ENCODE assay signal across 17 cellular contexts in genomic region chr10:11446895-11447294, GRCh38.
"Had no signal": no experiment of that assay in that cellular context is flagged by ENCODE, and none has a peak within 500 bp of the region (broad histone marks: within the 10 kb centered on the region; RNA-seq: fewer than 3 reads in every experiment).

No MANE protein-coding gene starts in this region.

- H3K27me3 ChIP-seq: SJSA1 had no signal

- H3K4me3 ChIP-seq: breast epithelium, MG63, SJSA1 had no signal

- H3K36me3 ChIP-seq: breast epithelium, MG63, SJSA1 had no signal

- ATAC-seq: PC-3, SK-N-SH treated with all-trans-retinoic acid at 6 μM for 48 hours had no signal

- H3K9ac ChIP-seq: KMS-11 had no signal

- H3K9me3 ChIP-seq: breast epithelium, MG63, SJSA1 had no signal

- H3K27ac ChIP-seq: breast epithelium, KMS-11, SJSA1 had no signal

- DNase-seq: activated CD4-positive, alpha-beta T cell treated with anti-CD3 and anti-CD28 coated beads for 48 hours; activated CD4-positive, alpha-beta T cell treated with anti-CD3 and anti-CD28 coated beads, Interleukin-2, amount 50 U/mL, for 4 hours; activated CD4-positive, CD25-positive, alpha-beta regulatory T cell treated with anti-CD3 and anti-CD28 coated beads, Interleukin-2, amount 50 U/mL, for 72 hours; activated T-cell treated with anti-CD3 and anti-CD28 coated beads, Interleukin-2, amount 50 U/mL, for 1 hour; aorta; central memory CD4-positive, alpha-beta T cell; MG63; NCI-H146; NCI-H187 treated with DMSO at 0.1 percent for 48 hours; NCI-H2081 treated with DMSO at 0.1 percent for 48 hours; PC-3; SHP77; SW 1271 had no signal

- H3K4me1 ChIP-seq: breast epithelium, SJSA1 had no signal
